ENCODE assay signal across 17 cellular contexts in the genomic region with DNA sequence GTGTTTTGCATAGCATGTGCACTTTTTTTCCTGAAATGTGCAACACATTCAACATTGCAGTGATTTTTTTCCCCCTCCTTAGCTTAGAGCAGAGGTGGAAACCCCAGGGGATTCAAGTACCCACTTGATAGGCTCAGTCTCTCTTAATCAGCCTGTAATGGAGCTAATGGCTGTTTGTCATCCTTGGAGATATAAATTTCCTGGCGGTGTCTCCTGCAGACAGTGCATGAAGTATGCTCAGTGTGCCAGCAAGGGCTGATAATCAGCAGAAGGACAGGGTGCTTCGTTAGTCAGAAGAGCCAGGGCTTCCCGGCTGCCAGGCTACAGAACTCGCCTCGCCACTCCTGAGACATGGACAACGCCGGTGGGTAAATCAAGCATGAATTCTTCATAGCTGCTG.
DNase-seq lines count a peak whose midpoint lies in the region; ATAC-seq, FAIRE-seq and TF ChIP-seq lines count a peak whose summit lies in the region.
"Had no signal": no experiment of that assay in that cellular context is flagged by ENCODE, and none has a peak within 500 bp of the region (broad histone marks: within the 10 kb centered on the region; RNA-seq: fewer than 3 reads in every experiment).

No MANE protein-coding gene starts in this region.

- H3K4me1 ChIP-seq in small intestine (ENCODE audit: control insufficient read depth in 2 of 2, insufficient read depth in 1 of 2, low read depth in 1 of 2, low read length in 1 of 2), result no peaks in the 10 kb centered on the region
- H3K4me1 ChIP-seq: suprapubic skin had no signal

- no peak for TF ChIP-seq RAD21 in neural cell (conservative IDR thresholded peaks at IDR 0.05)

- H3K36me3 Mint-ChIP-seq in activated T-helper 17 cell treated with anti-CD3 and anti-CD28 coated beads, Interleukin-2, amount 50 U/mL, for 72 hours (ENCODE audit: low read depth), result no peaks in the 10 kb centered on the region
- H3K36me3 Mint-ChIP-seq: mesothelial cell of epicardium had no signal

- DNase-seq in DMS79 treated with DMSO at 0.1 percent for 48 hours (lab: John Stamatoyannopoulos, UW) (peak; percentile 52), NCI-H1417 treated with DMSO at 0.1 percent for 48 hours (lab: John Stamatoyannopoulos, UW) (peak; percentile 17), dermis blood vessel endothelial cell (no peak), A172 (ENCODE audit: low spot score) (no peak), small intestine (no peak)
- DNase-seq in activated CD4-positive, CD25-positive, alpha-beta regulatory T cell treated with anti-CD3 and anti-CD28 coated beads, Interleukin-2, amount 50 U/mL, for 72 hours, result no peak
- DNase-seq: activated effector memory CD4-positive, alpha-beta T cell treated with anti-CD3 and anti-CD28 coated beads, Interleukin-2, amount 50 U/mL, for 16 hours; Calu3; MM.1S; nucleus accumbens; SHP77 treated with DMSO at 0.1 percent for 48 hours; stimulated activated CD4-positive, alpha-beta T cell treated with anti-CD3 and anti-CD28 coated beads, Interleukin-4, amount 100 ng/mL, for 1 hour had no signal

- no peak for ATAC-seq in activated T-helper 17 cell treated with anti-CD3 and anti-CD28 coated beads, Interleukin-2, amount 50 U/mL, for 72 hours (replicated peaks)

- no peaks in the 10 kb centered on the region for H3K27me3 Mint-ChIP-seq in activated T-helper 17 cell treated with anti-CD3 and anti-CD28 coated beads, Interleukin-2, amount 50 U/mL, for 72 hours

- H3K27me3 ChIP-seq in neural cell (ENCODE audit: insufficient read depth, low read depth, low read length) (no peaks in the 10 kb centered on the region), small intestine (ENCODE audit: control insufficient read depth in 2 of 2, insufficient read depth in 2 of 2, low read length in 2 of 2) (no peaks in the 10 kb centered on the region)
- H3K27me3 ChIP-seq: suprapubic skin had no signal

- no peaks in the 10 kb centered on the region for H3K9me3 Mint-ChIP-seq in activated T-helper 17 cell treated with anti-CD3 and anti-CD28 coated beads, Interleukin-2, amount 50 U/mL, for 72 hours
- H3K9me3 Mint-ChIP-seq: mesothelial cell of epicardium had no signal

- H3K4me3 Mint-ChIP-seq in activated T-helper 17 cell treated with anti-CD3 and anti-CD28 coated beads, Interleukin-2, amount 50 U/mL, for 72 hours, result no peak overlapping the region
- H3K4me3 Mint-ChIP-seq: mesothelial cell of epicardium had no signal

- no peak for TF ChIP-seq CTCF in neural cell (IDR thresholded peaks at IDR 0.05; ENCODE audit: poor library complexity, severe bottlenecking)

- no peak overlapping the region for H2AFZ ChIP-seq in neural cell (ENCODE audit: low read depth, low read length)

- H3K27ac ChIP-seq in neural cell (ENCODE audit: low read length), result no peak overlapping the region
- H3K27ac ChIP-seq in small intestine (ENCODE audit: low read depth in 1 of 2, low read length in 1 of 2), result no peak overlapping the region
- H3K27ac ChIP-seq: suprapubic skin had no signal

- no peak for TF ChIP-seq EP300 in neural cell (conservative IDR thresholded peaks at IDR 0.05; ENCODE audit: poor library complexity, severe bottlenecking)

- no peak overlapping the region for H3K4me2 ChIP-seq in neural cell (ENCODE audit: low read length)

- H4K20me1 ChIP-seq in neural cell (ENCODE audit: insufficient read depth), result no peaks in the 10 kb centered on the region

- H3K4me1 Mint-ChIP-seq in activated T-helper 17 cell treated with anti-CD3 and anti-CD28 coated beads, Interleukin-2, amount 50 U/mL, for 72 hours, result peaks cover 16% of the 10 kb centered on the region

- no peaks in the 10 kb centered on the region for H3K9me2 ChIP-seq in neural cell (ENCODE audit: insufficient read depth, low read length)

- no peak overlapping the region for H3K9ac ChIP-seq in neural cell (ENCODE audit: low read length)

- 81 to 86% (median 82%) methylated on average over 7 of the region's 7 CpGs for WGBS in small intestine, 3 donors

- H3K9me3 ChIP-seq in neural cell (ENCODE audit: low read length), result no peaks in the 10 kb centered on the region
- H3K9me3 ChIP-seq in small intestine (ENCODE audit: control insufficient read depth, low read depth), result no peaks in the 10 kb centered on the region
- H3K9me3 ChIP-seq: suprapubic skin had no signal

- H3F3A ChIP-seq in neural cell (ENCODE audit: insufficient read depth, low read length, poor library complexity, severe bottlenecking), result no peaks in the 10 kb centered on the region

- H3K27ac Mint-ChIP-seq in activated T-helper 17 cell treated with anti-CD3 and anti-CD28 coated beads, Interleukin-2, amount 50 U/mL, for 72 hours, result peak overlapping the region; percentile 71
- H3K27ac Mint-ChIP-seq: mesothelial cell of epicardium had no signal

- no peak for FAIRE-seq in small intestine (lab: Jason Lieb, UNC)
- FAIRE-seq: GM12892 had no signal

- no peaks in the 10 kb centered on the region for H3K79me2 ChIP-seq in neural cell (replicated peaks; ENCODE audit: insufficient read depth, low read length)

- H3K36me3 ChIP-seq in neural cell (ENCODE audit: insufficient read depth, low read length) (no peaks in the 10 kb centered on the region), small intestine (ENCODE audit: control insufficient read depth in 2 of 2, insufficient read depth in 2 of 2, low read length in 2 of 2) (no peaks in the 10 kb centered on the region)
- H3K36me3 ChIP-seq: suprapubic skin had no signal

- H3K4me3 ChIP-seq in neural cell (ENCODE audit: low read length), result peak overlapping the region; percentile 26
- no peak overlapping the region for H3K4me3 ChIP-seq in small intestine (ENCODE audit: low read depth in 1 of 2, low read length in 2 of 2)
- H3K4me3 ChIP-seq: suprapubic skin had no signal

TF ChIP-seq in neural cell, 6 proteins besides CTCF, POLR2A, EP300 and RAD21:
- no peak for TF ChIP-seq SMC3 (conservative IDR thresholded peaks at IDR 0.05; ENCODE audit: poor library complexity)
- no peak for TF ChIP-seq EZH2 (IDR thresholded peaks at IDR 0.05; ENCODE audit: borderline replicate concordance, insufficient read depth, low read length, poor library complexity, severe bottlenecking)
- TF ChIP-seq TAF1 (IDR thresholded peaks at IDR 0.05; ENCODE audit: low read depth), result no peak
- no peak for TF ChIP-seq POLR2AphosphoS5 (IDR thresholded peaks at IDR 0.05)
- no peak for TF ChIP-seq MXI1 (conservative IDR thresholded peaks at IDR 0.05; ENCODE audit: poor library complexity, severe bottlenecking)
- TF ChIP-seq REST (IDR thresholded peaks at IDR 0.05; ENCODE audit: borderline replicate concordance), result no peak
TF ChIP-seq in neural cell: peak in this region for 0.

Comparison
In these comparisons a context has a peak if more than half of its experiments do, and no peak if none do; other contexts are left out.
1. DNase-seq: peak in DMS79 treated with DMSO at 0.1 percent for 48 hours (single experiment) and NCI-H1417 treated with DMSO at 0.1 percent for 48 hours (single experiment); none in dermis blood vessel endothelial cell (single experiment), A172 (single experiment), activated CD4-positive, CD25-positive, alpha-beta regulatory T cell treated with anti-CD3 and anti-CD28 coated beads, Interleukin-2, amount 50 U/mL, for 72 hours (single experiment) and small intestine (single experiment).